ENCODE assay signal across 8 cellular contexts in the genomic region with DNA sequence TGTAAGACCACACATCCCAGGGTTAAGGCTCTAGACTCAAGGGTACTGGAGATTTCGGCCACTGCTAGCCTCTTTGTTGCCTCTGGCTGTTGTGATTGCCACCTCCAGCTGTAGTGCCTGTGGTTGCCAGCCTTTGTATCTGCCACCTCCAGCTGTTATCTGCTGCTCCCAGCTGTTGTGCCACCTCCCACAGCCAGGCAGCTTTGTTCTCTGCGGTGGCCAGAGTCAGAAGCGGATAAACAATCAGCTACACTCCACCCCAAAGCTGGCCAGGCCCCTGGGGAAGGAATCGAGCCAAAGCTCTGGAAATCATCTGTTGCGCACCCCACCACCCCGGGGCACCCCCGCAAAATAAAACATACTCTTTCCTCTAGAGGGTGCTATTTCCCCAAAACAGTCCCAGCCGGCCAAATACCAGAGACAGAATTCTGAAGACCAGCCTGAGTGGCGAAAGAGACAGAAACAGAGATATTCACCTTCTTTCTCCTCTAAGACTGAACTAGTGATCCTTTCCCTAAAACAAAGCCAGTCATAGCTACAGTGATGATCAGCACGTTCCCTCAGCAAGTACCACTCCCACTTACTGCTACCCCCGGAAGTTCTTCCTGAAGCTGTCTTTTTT. TPM values are rescaled to one million over a fixed set of nuclear protein-coding genes. Genes with fewer than 3 reads are reported as not detected.
A peak's percentile ranks its signal among the peaks of the same experiment; 100 is the strongest.
DNase-seq lines count a peak whose midpoint lies in the region; ATAC-seq and TF ChIP-seq lines count a peak whose summit lies in the region.

No MANE protein-coding gene starts in this region.

- H3K4me3 ChIP-seq in AG04450 (ENCODE audit: low read depth, low read length): no peak overlapping the region
- H3K4me3 ChIP-seq in PC-9: no peak overlapping the region
- H3K4me3 ChIP-seq in adrenal gland: no peak overlapping the region
- H3K4me3 ChIP-seq in heart left ventricle: peak overlapping the region in 4 of 12 donors; percentile 0 to 22 (median 18)
- H3K4me3 ChIP-seq in prostate gland: no peak overlapping the region

- no peak overlapping the region for H2AFZ ChIP-seq in PC-9

- H3K27ac ChIP-seq in AG04450 (ENCODE audit: low read depth, low read length) (no peak overlapping the region), PC-9 (no peak overlapping the region), adrenal gland (no peak overlapping the region), heart left ventricle (peak overlapping the region in 1 of 12 donors; percentile 12), prostate gland (no peak overlapping the region)

- no peaks in the 10 kb centered on the region for H4K20me1 ChIP-seq in PC-9 (ENCODE audit: insufficient read depth)

- H3K9me2 ChIP-seq in PC-9 (ENCODE audit: insufficient read depth): no peaks in the 10 kb centered on the region

- no peak overlapping the region for H3K4me2 ChIP-seq in PC-9

- H3K9me3 ChIP-seq in AG04450 (ENCODE audit: control insufficient read depth, insufficient read depth, low read length): no peaks in the 10 kb centered on the region
- no peaks in the 10 kb centered on the region for H3K9me3 ChIP-seq in PC-9 (ENCODE audit: insufficient read depth, low read depth)
- no peaks in the 10 kb centered on the region for H3K9me3 ChIP-seq in adrenal gland (replicated peaks in 1 of 3)
- no peaks in the 10 kb centered on the region for H3K9me3 ChIP-seq in heart left ventricle
- H3K9me3 ChIP-seq in prostate gland: no peaks in the 10 kb centered on the region

- H3K27me3 ChIP-seq in AG04450 (ENCODE audit: control insufficient read depth, insufficient read depth, low read length) (peaks cover 36% of the 10 kb centered on the region), PC-9 (ENCODE audit: insufficient read depth, low read depth) (peaks cover 49% of the 10 kb centered on the region), adrenal gland (no peaks in the 10 kb centered on the region), heart left ventricle (peaks cover 0 to 14% (median 0%) of the 10 kb centered on the region in 9 donors), prostate gland (replicated peaks; ENCODE audit: insufficient read depth) (no peaks in the 10 kb centered on the region)

- H3K79me2 ChIP-seq in PC-9 (ENCODE audit: low read depth): no peaks in the 10 kb centered on the region

- 5 to 10% (median 8%) methylated on average over 11 of the region's 11 CpGs for WGBS in adrenal gland, 4 donors
- 3 to 6% (median 4%) methylated on average over 11 of the region's 11 CpGs for WGBS in heart left ventricle, 4 donors
- WGBS in prostate gland: 4% methylated on average over 11 of the region's 11 CpGs

- no peak for TF ChIP-seq POLR2A in adrenal gland (IDR thresholded peaks at IDR 0.05)
- TF ChIP-seq POLR2A in heart left ventricle (IDR thresholded peaks at IDR 0.05): no peak
- no peak for TF ChIP-seq POLR2A in prostate gland (IDR thresholded peaks at IDR 0.05)

- no peaks in the 10 kb centered on the region for H3K36me3 ChIP-seq in PC-9 (ENCODE audit: low read depth)
- no peaks in the 10 kb centered on the region for H3K36me3 ChIP-seq in adrenal gland (replicated peaks in 1 of 2)
- H3K36me3 ChIP-seq in heart left ventricle: no peaks in the 10 kb centered on the region
- H3K36me3 ChIP-seq in prostate gland: no peaks in the 10 kb centered on the region

- DNase-seq in AG04450 (ENCODE audit: low read depth, low spot score) (no peak), PC-9 (peak in 1 of 2 experiments; percentile 37), adrenal gland (peak; percentile 26 to 62 (median 39)), heart left ventricle (peak; percentile 43 to 67 (median 51)), prostate gland (ENCODE audit: low spot score) (peak; percentile 5)

- CTCF ChIA-PET in AG04450 (lab: Charles Lee) (interaction anchor here (0.8 to 4.9 kb wide), 33 partner anchors 8 to 330 kb away, joined by 3 to 57 read pairs (median 4); a partner anchor contains a TSS), PC-9 (lab: Charles Lee) (interaction anchor here (0.6 to 1.8 kb wide), 6 partner anchors 12 to 331 kb away, joined by 3 to 7 read pairs (median 4); a partner anchor contains a TSS)

- POLR2A ChIA-PET in AG04450 (lab: Yijun Ruan, JAX): no interaction called here
- POLR2A ChIA-PET in PC-9 (lab: Charles Lee; ENCODE audit: unreplicated experiment): no interaction called here

- peak; percentile 75 for ATAC-seq in HG03280 (IDR thresholded peaks at IDR 0.05; ENCODE audit: unreplicated experiment)
- ATAC-seq in heart left ventricle: peak; percentile 78 to 91 (median 82)
- no peak for ATAC-seq in GM19452 (IDR thresholded peaks at IDR 0.05; ENCODE audit: unreplicated experiment)

- peak; percentile 63 for TF ChIP-seq CTCF in AG04450 (IDR thresholded peaks at IDR 0.05; ENCODE audit: low read depth, low read length)
- TF ChIP-seq CTCF in GM12873 (IDR thresholded peaks at IDR 0.05; ENCODE audit: insufficient read depth, low read depth, low read length, missing control alignments): peak; percentile 64
- TF ChIP-seq CTCF in PC-9 (conservative IDR thresholded peaks at IDR 0.05): peak; percentile 73
- TF ChIP-seq CTCF in adrenal gland (IDR thresholded peaks at IDR 0.05): peak; percentile 48 to 68 (median 64)
- peak; percentile 42 to 70 (median 58) for TF ChIP-seq CTCF in heart left ventricle (IDR thresholded peaks at IDR 0.05)
- peak in 3 of 4 experiments; percentile 59 to 68 (median 60) for TF ChIP-seq CTCF in prostate gland (IDR thresholded peaks at IDR 0.05)

- intact Hi-C loops in PC-9 (cut with micrococcal nuclease; ENCODE audit: unreplicated experiment): loop anchor here (1.0 kb wide), 1 partner anchor 32 kb away; no protein-coding TSS in a partner anchor
- intact Hi-C loops in adrenal gland (cut with DNase I): loop anchor here in 1 of 2 donors (2.0 kb wide), 1 partner anchor 38 kb away; no protein-coding TSS in a partner anchor
- intact Hi-C loops in heart left ventricle (cut with DNase I): loop anchor here in 4 of 10 donors (2.0 to 5.0 kb wide), 3 partner anchors 36 to 41 kb away; a partner anchor contains a TSS
- intact Hi-C loops in prostate gland (cut with DNase I): loop anchor here (5.0 kb wide), 1 partner anchor 36 kb away; a partner anchor contains a TSS

- H3K4me1 ChIP-seq in PC-9 (replicated peaks; ENCODE audit: insufficient read depth) (peaks cover 11% of the 10 kb centered on the region), adrenal gland (replicated peaks in 1 of 2) (peaks cover 0 to 5% of the 10 kb centered on the region in 2 donors), heart left ventricle (peaks cover 0 to 14% (median 8%) of the 10 kb centered on the region in 12 donors), prostate gland (replicated peaks) (no peaks in the 10 kb centered on the region)

- peaks cover 17% of the 10 kb centered on the region for H3F3A ChIP-seq in PC-9 (ENCODE audit: insufficient read depth, low read depth)

- no TSS peak for BruUV-seq in PC-9 (replicated peaks; lab: Mats Ljungman, UMichigan)

RNA-seq across cellular contexts. Expression of a gene that starts 14.8 kb away (rescaled TPM):
- polyA plus RNA-seq in AG04450 (2011; rRNA removed) (5.1 and 6.6 TPM in 2 replicates), adrenal gland (1 to 10 TPM; 3.0 to 9.4 (median 3.5) TPM), heart left ventricle (1 to 10 TPM; 1.6 to 2.1 TPM)
- 2.6 and 3.4 TPM in 2 replicates for polyA minus RNA-seq in AG04450 (2011; rRNA and poly(A)+ RNA removed)
- total RNA-seq in PC-9 (2021) (3.3 and 4.0 TPM in 2 replicates), adrenal gland (1 to 10 TPM; 5.3 to 9.4 (median 7.4) TPM), heart left ventricle (1 to 10 TPM; 1.7 to 4.1 (median 2.5) TPM), prostate gland (1 to 10 TPM; 5.9 to 8.4 TPM)

RNA-seq across cellular contexts. Expression of a gene that starts 23.4 kb away (rescaled TPM):
- polyA plus RNA-seq in AG04450 (2011; rRNA removed) (not detected in 2 replicates), adrenal gland (under 1 TPM in 2 of 3 donors, not detected in 1; 0.13 TPM), heart left ventricle (under 1 TPM in 1 of 2 donors, not detected in 1; 0.08 TPM)
- polyA minus RNA-seq in AG04450 (2011; rRNA and poly(A)+ RNA removed): not detected in 2 replicates
- total RNA-seq in PC-9 (2021) (not detected in 2 replicates), adrenal gland (under 1 TPM in 2 of 8 donors, not detected in 6; 0.19 to 0.32 TPM), heart left ventricle (1 to 10 TPM in 1 of 9 donors, under 1 TPM in 1, not detected in 7; 0.48 to 1.1 TPM), prostate gland (not detected)

RNA-seq across cellular contexts. Expression of a gene that starts 34.7 kb away (rescaled TPM):
- not detected in 2 replicates for polyA plus RNA-seq in AG04450 (2011; rRNA removed)
- not detected in 2 replicates for polyA minus RNA-seq in AG04450 (2011; rRNA and poly(A)+ RNA removed)
- not detected in 2 replicates for total RNA-seq in PC-9 (2021)
- total RNA-seq in adrenal gland: 1 to 10 TPM in 1 of 8 donors, under 1 TPM in 1, not detected in 6; 0.14 to 1.1 TPM
- polyA plus RNA-seq in adrenal gland: under 1 TPM; 0.16 to 0.24 (median 0.20) TPM
- total RNA-seq in heart left ventricle: under 1 TPM in 2 of 9 donors, not detected in 7; 0.06 to 0.29 TPM
- under 1 TPM in 1 of 2 donors, not detected in 1; 0.08 TPM for polyA plus RNA-seq in heart left ventricle
- under 1 TPM in 1 of 2 donors, not detected in 1; 0.51 TPM for total RNA-seq in prostate gland

RNA-seq across cellular contexts. Expression of a gene that starts 51.8 kb away (rescaled TPM):
- 12.7 and 18.8 TPM in 2 replicates for polyA plus RNA-seq in AG04450 (2011; rRNA removed)
- 7.3 and 13.1 TPM in 2 replicates for polyA minus RNA-seq in AG04450 (2011; rRNA and poly(A)+ RNA removed)
- 27.4 and 38.0 TPM in 2 replicates for total RNA-seq in PC-9 (2021)
- 10 to 100 TPM; 15.0 to 42.9 (median 24.1) TPM for total RNA-seq in adrenal gland
- polyA plus RNA-seq in adrenal gland: 10 to 100 TPM in 2 of 3 donors, 1 to 10 TPM in 1; 9.7 to 24.9 (median 20.8) TPM
- 10 to 100 TPM; 23.1 to 49.3 (median 24.8) TPM for total RNA-seq in heart left ventricle
- 10 to 100 TPM; 15.0 to 30.3 TPM for polyA plus RNA-seq in heart left ventricle
- total RNA-seq in prostate gland: 100 to 1,000 TPM in 1 of 2 donors, 10 to 100 TPM in 1; 35.9 to 101 TPM
